In the genomic region with DNA sequence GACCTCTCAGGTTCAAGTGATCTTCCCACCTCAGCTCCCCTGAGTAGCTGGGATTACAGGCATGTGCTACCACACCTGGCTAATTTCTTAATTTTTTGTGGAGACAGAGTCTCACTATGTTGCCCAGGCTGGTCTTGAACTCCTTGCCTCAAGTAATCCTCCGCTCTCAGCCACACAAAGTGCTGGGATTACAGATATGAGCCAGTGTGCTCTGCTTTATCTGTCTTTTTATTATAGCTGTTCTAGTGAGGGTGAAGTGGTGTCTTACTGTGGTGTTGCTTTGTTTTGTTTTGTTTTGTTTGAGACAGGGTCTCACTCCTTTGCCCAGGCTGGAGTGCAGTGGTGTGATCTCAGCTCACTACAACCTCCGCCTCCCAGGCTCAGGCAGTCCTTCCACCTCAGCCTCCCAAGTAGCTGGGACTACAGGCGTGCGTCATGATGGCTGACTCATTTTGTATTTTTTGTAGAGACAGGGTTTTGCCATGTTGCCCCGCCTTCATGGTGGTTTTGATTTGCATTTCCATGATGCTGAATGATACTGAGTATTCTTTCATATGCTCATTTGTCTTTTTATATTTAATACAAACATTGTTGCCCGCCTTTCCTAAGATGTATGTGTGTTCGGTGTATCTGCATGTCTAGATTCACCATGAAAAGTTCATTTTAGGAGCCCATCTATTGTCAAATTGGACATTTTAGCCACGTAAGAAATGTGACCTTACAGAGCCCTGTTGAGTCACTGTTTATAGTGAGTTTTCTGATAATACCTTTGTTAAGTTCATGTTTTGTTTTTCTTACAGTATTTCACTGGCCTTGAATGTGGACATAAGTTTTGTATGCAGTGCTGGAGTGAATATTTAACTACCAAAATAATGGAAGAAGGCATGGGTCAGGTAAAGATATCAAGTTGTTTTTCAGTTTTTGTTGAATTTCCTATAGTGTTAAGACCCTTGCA, we compare ENCODE assay signal across 9 cellular contexts.
DNase-seq lines count a peak whose midpoint lies in the region; ATAC-seq and TF ChIP-seq lines count a peak whose summit lies in the region.
"Had no signal": no experiment of that assay in that cellular context is flagged by ENCODE, and none has a peak within 500 bp of the region (broad histone marks: within the 10 kb centered on the region; RNA-seq: fewer than 3 reads in every experiment).

No MANE protein-coding gene starts in this region.

- no peaks in the 10 kb centered on the region for H3K9me3 Mint-ChIP-seq in HFFc6
- no peaks in the 10 kb centered on the region for H3K9me3 Mint-ChIP-seq in effector memory CD8-positive, alpha-beta T cell

- peaks cover 51% of the 10 kb centered on the region for H3K4me1 Mint-ChIP-seq in HFFc6 (ENCODE audit: low read depth)
- peaks cover 17 to 39% of the 10 kb centered on the region in 2 donors for H3K4me1 Mint-ChIP-seq in effector memory CD8-positive, alpha-beta T cell (ENCODE audit: low read depth in 2 of 2)

- peaks cover 1% of the 10 kb centered on the region for H3K27me3 Mint-ChIP-seq in HFFc6 (ENCODE audit: insufficient read depth)
- H3K27me3 Mint-ChIP-seq in effector memory CD8-positive, alpha-beta T cell: no peaks in the 10 kb centered on the region

- H3K36me3 Mint-ChIP-seq in HFFc6 (ENCODE audit: low read depth): peaks cover 40% of the 10 kb centered on the region
- H3K36me3 Mint-ChIP-seq in effector memory CD8-positive, alpha-beta T cell (ENCODE audit: insufficient read depth): peaks cover 37% of the 10 kb centered on the region

- H3K4me3 Mint-ChIP-seq in HFFc6: peak overlapping the region; percentile 25; the same call in 1 of the 2 replicates
- H3K4me3 Mint-ChIP-seq in effector memory CD8-positive, alpha-beta T cell: no peak overlapping the region

- peak; percentile 26 for ATAC-seq in effector memory CD8-positive, alpha-beta T cell (replicated peaks)
- ATAC-seq in GM19463 (IDR thresholded peaks at IDR 0.05; ENCODE audit: unreplicated experiment): no peak
- ATAC-seq in GM19455 (IDR thresholded peaks at IDR 0.05; ENCODE audit: unreplicated experiment): no peak
- ATAC-seq in GM21737 (IDR thresholded peaks at IDR 0.05; ENCODE audit: unreplicated experiment): no peak

- TF ChIP-seq CTCF in HFFc6 (IDR thresholded peaks at IDR 0.05): no peak

- DNase-seq in HFFc6: peak; percentile 74
- DNase-seq in activated CD4-positive, alpha-beta T cell treated with anti-CD3 and anti-CD28 coated beads, Interleukin-2, amount 50 U/mL, for 48 hours: peak; percentile 39 to 58
- DNase-seq in effector memory CD8-positive, alpha-beta T cell: no peak
- DNase-seq in stimulated activated CD4-positive, alpha-beta T cell treated with anti-CD3 and anti-CD28 coated beads, Interleukin-2, amount 100 ng/mL, for 24 hours: peak; percentile 33 to 54
- DNase-seq in DMS53 (lab: John Stamatoyannopoulos, UW): no peak
- DNase-seq: Kasumi-1 had no signal

- peak overlapping the region; percentile 88 for H3K27ac Mint-ChIP-seq in HFFc6
- H3K27ac Mint-ChIP-seq in effector memory CD8-positive, alpha-beta T cell: peak overlapping the region; percentile 52 to 75

Comparison
In these comparisons a context has a peak if more than half of its experiments do, and no peak if none do; other contexts are left out.
1. DNase-seq: peak in HFFc6 (single experiment), activated CD4-positive, alpha-beta T cell treated with anti-CD3 and anti-CD28 coated beads, Interleukin-2, amount 50 U/mL, for 48 hours (2 of 2) and stimulated activated CD4-positive, alpha-beta T cell treated with anti-CD3 and anti-CD28 coated beads, Interleukin-2, amount 100 ng/mL, for 24 hours (2 of 2); none in effector memory CD8-positive, alpha-beta T cell (0 of 3) and DMS53 (single experiment).